9 cellular contexts compared by ENCODE assay signal in genomic region chr4:158873795-158874359, GRCh38.
DNase-seq lines count a peak whose midpoint lies in the region; ATAC-seq, FAIRE-seq and TF ChIP-seq lines count a peak whose summit lies in the region.
"Had no signal": no experiment of that assay in that cellular context is flagged by ENCODE, and none has a peak within 500 bp of the region (broad histone marks: within the 10 kb centered on the region; RNA-seq: fewer than 3 reads in every experiment).

No MANE protein-coding gene starts in this region.

- peaks cover 6 to 15% of the 10 kb centered on the region in 2 donors for H3K4me1 ChIP-seq in gastrocnemius medialis

- H3K27ac ChIP-seq in gastrocnemius medialis: no peak overlapping the region

- no peaks in the 10 kb centered on the region for H3K27me3 ChIP-seq in gastrocnemius medialis

- no peak for ATAC-seq in gastrocnemius medialis
- no peak for ATAC-seq in HG02938 (IDR thresholded peaks at IDR 0.05; ENCODE audit: unreplicated experiment)
- ATAC-seq: naive thymus-derived CD8-positive, alpha-beta T cell had no signal

- H3K9me3 ChIP-seq in gastrocnemius medialis: no peaks in the 10 kb centered on the region

- peak; percentile 31 for FAIRE-seq in GM19239 (lab: Jason Lieb, UNC)

- peaks cover 0 to 58% of the 10 kb centered on the region in 2 donors for H3K36me3 ChIP-seq in gastrocnemius medialis

- TF ChIP-seq POLR2A in gastrocnemius medialis (IDR thresholded peaks at IDR 0.05): no peak

- DNase-seq in GM19239 (ENCODE audit: insufficient read length, low spot score) (no peak), RKO (ENCODE audit: low spot score) (peak; percentile 48), epithelial cell of esophagus (ENCODE audit: low read depth) (peak; percentile 91), non-pigmented ciliary epithelial cell (ENCODE audit: low read depth) (peak; percentile 95), gastrocnemius medialis (no peak), NCI-H1105 (lab: John Stamatoyannopoulos, UW) (no peak)
- DNase-seq in stimulated activated naive CD4-positive, alpha-beta T cell (lab: John Stamatoyannopoulos, UW): no peak

- TF ChIP-seq CTCF in epithelial cell of esophagus (IDR thresholded peaks at IDR 0.05; ENCODE audit: insufficient read depth, low read depth, low read length, missing control alignments) (no peak), gastrocnemius medialis (IDR thresholded peaks at IDR 0.05 in 4 of 5, conservative IDR thresholded peaks at IDR 0.05 in 1 of 5) (no peak)

- H3K4me3 ChIP-seq in epithelial cell of esophagus (ENCODE audit: low read length) (no peak overlapping the region), gastrocnemius medialis (no peak overlapping the region)

- in situ Hi-C loops in gastrocnemius medialis (cut with MboI; ENCODE audit: low sequenced_read_pairs in 4 of 4): loop anchor here in 2 of 4 donors (25.0 kb wide), 1 partner anchor 563 kb away; no protein-coding TSS in a partner anchor

- intact Hi-C loops in gastrocnemius medialis (cut with DNase I; ENCODE audit: low total_unique reads): no loop called here

Comparison
In these comparisons a context has a peak if more than half of its experiments do, and no peak if none do; other contexts are left out.
1. DNase-seq: peak in RKO (single experiment), epithelial cell of esophagus (single experiment) and non-pigmented ciliary epithelial cell (single experiment); none in GM19239 (single experiment), gastrocnemius medialis (0 of 2), stimulated activated naive CD4-positive, alpha-beta T cell (0 of 6) and NCI-H1105 (single experiment).